Comparison of ENCODE assay signal across 1 cellular context in genomic region chr4:139207247-139207646, GRCh38.
TF ChIP-seq lines count a peak whose summit lies in the region.

No MANE protein-coding gene starts in this region.

TF ChIP-seq in GM23338, 12 proteins besides CTCF, POLR2A, EP300 and RAD21 (continued from another document):
- TF ChIP-seq, protein P1, sequence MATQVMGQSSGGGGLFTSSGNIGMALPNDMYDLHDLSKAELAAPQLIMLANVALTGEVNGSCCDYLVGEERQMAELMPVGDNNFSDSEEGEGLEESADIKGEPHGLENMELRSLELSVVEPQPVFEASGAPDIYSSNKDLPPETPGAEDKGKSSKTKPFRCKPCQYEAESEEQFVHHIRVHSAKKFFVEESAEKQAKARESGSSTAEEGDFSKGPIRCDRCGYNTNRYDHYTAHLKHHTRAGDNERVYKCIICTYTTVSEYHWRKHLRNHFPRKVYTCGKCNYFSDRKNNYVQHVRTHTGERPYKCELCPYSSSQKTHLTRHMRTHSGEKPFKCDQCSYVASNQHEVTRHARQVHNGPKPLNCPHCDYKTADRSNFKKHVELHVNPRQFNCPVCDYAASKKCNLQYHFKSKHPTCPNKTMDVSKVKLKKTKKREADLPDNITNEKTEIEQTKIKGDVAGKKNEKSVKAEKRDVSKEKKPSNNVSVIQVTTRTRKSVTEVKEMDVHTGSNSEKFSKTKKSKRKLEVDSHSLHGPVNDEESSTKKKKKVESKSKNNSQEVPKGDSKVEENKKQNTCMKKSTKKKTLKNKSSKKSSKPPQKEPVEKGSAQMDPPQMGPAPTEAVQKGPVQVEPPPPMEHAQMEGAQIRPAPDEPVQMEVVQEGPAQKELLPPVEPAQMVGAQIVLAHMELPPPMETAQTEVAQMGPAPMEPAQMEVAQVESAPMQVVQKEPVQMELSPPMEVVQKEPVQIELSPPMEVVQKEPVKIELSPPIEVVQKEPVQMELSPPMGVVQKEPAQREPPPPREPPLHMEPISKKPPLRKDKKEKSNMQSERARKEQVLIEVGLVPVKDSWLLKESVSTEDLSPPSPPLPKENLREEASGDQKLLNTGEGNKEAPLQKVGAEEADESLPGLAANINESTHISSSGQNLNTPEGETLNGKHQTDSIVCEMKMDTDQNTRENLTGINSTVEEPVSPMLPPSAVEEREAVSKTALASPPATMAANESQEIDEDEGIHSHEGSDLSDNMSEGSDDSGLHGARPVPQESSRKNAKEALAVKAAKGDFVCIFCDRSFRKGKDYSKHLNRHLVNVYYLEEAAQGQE (IDR thresholded peaks at IDR 0.05; ENCODE audit: unreplicated experiment), result no peak
- TF ChIP-seq EZH2phosphoT487 (IDR thresholded peaks at IDR 0.05; ENCODE audit: unreplicated experiment) (no peak), CREB1 (CRISPR knock-in tag; IDR thresholded peaks at IDR 0.05; ENCODE audit: low read depth) (no peak), POLR2AphosphoS5 (IDR thresholded peaks at IDR 0.05; ENCODE audit: low read depth) (no peak)
